In the genomic region with DNA sequence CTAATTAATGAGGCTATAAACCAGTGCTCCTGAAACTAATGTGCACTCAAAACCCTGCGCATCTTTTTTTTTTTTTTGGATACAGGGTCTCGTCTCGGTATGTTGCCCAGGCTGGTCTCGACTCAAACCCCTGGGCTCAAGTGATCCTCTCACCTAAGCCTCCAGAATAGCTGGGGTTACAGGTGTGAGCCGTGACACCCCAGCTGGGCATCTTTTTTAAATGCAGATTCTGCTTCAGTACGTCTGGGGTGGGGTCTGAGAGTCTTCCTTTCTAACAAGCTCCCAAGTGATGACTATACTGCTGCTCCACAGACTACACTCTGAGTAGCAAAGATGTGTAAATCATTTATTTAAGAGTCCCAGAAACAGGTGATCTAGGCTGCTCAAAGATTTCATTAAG, we compare ENCODE assay signal across 1 cellular context.
TF ChIP-seq lines count a peak whose summit lies in the region.

No MANE protein-coding gene starts in this region.

TF ChIP-seq in GM23338, 12 proteins besides CTCF, POLR2A, EP300 and RAD21 (continued from another document):
- TF ChIP-seq, protein P1, sequence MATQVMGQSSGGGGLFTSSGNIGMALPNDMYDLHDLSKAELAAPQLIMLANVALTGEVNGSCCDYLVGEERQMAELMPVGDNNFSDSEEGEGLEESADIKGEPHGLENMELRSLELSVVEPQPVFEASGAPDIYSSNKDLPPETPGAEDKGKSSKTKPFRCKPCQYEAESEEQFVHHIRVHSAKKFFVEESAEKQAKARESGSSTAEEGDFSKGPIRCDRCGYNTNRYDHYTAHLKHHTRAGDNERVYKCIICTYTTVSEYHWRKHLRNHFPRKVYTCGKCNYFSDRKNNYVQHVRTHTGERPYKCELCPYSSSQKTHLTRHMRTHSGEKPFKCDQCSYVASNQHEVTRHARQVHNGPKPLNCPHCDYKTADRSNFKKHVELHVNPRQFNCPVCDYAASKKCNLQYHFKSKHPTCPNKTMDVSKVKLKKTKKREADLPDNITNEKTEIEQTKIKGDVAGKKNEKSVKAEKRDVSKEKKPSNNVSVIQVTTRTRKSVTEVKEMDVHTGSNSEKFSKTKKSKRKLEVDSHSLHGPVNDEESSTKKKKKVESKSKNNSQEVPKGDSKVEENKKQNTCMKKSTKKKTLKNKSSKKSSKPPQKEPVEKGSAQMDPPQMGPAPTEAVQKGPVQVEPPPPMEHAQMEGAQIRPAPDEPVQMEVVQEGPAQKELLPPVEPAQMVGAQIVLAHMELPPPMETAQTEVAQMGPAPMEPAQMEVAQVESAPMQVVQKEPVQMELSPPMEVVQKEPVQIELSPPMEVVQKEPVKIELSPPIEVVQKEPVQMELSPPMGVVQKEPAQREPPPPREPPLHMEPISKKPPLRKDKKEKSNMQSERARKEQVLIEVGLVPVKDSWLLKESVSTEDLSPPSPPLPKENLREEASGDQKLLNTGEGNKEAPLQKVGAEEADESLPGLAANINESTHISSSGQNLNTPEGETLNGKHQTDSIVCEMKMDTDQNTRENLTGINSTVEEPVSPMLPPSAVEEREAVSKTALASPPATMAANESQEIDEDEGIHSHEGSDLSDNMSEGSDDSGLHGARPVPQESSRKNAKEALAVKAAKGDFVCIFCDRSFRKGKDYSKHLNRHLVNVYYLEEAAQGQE (IDR thresholded peaks at IDR 0.05; ENCODE audit: unreplicated experiment) = no peak
- TF ChIP-seq EZH2 (IDR thresholded peaks at IDR 0.05; ENCODE audit: low read depth, unreplicated experiment) (no peak), CREB1 (CRISPR knock-in tag; IDR thresholded peaks at IDR 0.05; ENCODE audit: low read depth) (no peak), ZNF331 (CRISPR knock-in tag; IDR thresholded peaks at IDR 0.05; ENCODE audit: low read depth) (no peak)
